Comparison of ENCODE assay signal across 1 cellular context in genomic region chr12:6435941-6436715, GRCh38.
TF ChIP-seq lines count a peak whose summit lies in the region.

No MANE protein-coding gene starts in this region.

TF ChIP-seq in H1, 55 proteins besides CTCF, POLR2A, EP300 and RAD21:
- no peak for TF ChIP-seq SAP30 (IDR thresholded peaks at IDR 0.05; ENCODE audit: insufficient read depth, insufficient replicate concordance, low read length)
- TF ChIP-seq TEAD4 (IDR thresholded peaks at IDR 0.05; ENCODE audit: low read depth, low read length) = no peak
- no peak for TF ChIP-seq JUND (IDR thresholded peaks at IDR 0.05; ENCODE audit: low read length)
- no peak for TF ChIP-seq BRCA1 (IDR thresholded peaks at IDR 0.05; ENCODE audit: low read depth, low read length)
- TF ChIP-seq KDM5A (IDR thresholded peaks at IDR 0.05; ENCODE audit: low read length) = no peak
